In genomic region chr7:138499340-138499739, GRCh38 we compare ENCODE assay signal across 21 cellular contexts.
"Had no signal": no experiment of that assay in that cellular context is flagged by ENCODE, and none has a peak within 500 bp of the region (broad histone marks: within the 10 kb centered on the region; RNA-seq: fewer than 3 reads in every experiment).

No MANE protein-coding gene starts in this region.

- H3K9me3 ChIP-seq: breast epithelium, left lung, thoracic aorta, upper lobe of left lung had no signal

- H3K4me1 ChIP-seq: breast epithelium had no signal

- H3K4me3 Mint-ChIP-seq: activated naive CD8-positive, alpha-beta T cell treated with anti-CD3 and anti-CD28 coated beads for 36 hours; activated T-cell treated with anti-CD3 and anti-CD28 coated beads, Interleukin-2, amount 50 U/mL, for 4 hours; immature natural killer cell; stimulated activated naive B cell treated with anti-CD40 and anti-IgM and Interleukin-4, amounts not matched to agents 10 μg/mL and 1 μg/mL and 100 μg/mL, for 72 hours had no signal

- H3K27me3 ChIP-seq: breast epithelium, left lung, upper lobe of left lung had no signal

- DNase-seq: activated CD4-positive, alpha-beta T cell treated with anti-CD3 and anti-CD28 coated beads for 4 hours; activated CD4-positive, alpha-beta T cell treated with anti-CD3 and anti-CD28 coated beads, Interleukin-2, amount 50 U/mL, for 48 hours; activated CD4-positive, CD25-positive, alpha-beta regulatory T cell; activated CD8-positive, alpha-beta memory T cell treated with anti-CD3 and anti-CD28 coated beads, Interleukin-2, amount 50 U/mL, for 48 hours; activated naive CD4-positive, alpha-beta T cell; activated naive CD8-positive, alpha-beta T cell treated with anti-CD3 and anti-CD28 coated beads for 36 hours; activated T-cell treated with anti-CD3 and anti-CD28 coated beads, Interleukin-2, amount 50 U/mL, for 4 hours; cortex of kidney; immature natural killer cell; left lung; naive thymus-derived CD4-positive, alpha-beta T cell; retina; stimulated activated CD4-positive, alpha-beta T cell treated with anti-CD3 and anti-CD28 coated beads, Interleukin-2, amount 100 ng/mL, for 48 hours; stimulated activated CD8-positive, alpha-beta memory T cell treated with anti-CD3 and anti-CD28 coated beads, Interleukin-4, amount 100 ng/mL, for 48 hours; stimulated activated naive B cell treated with anti-CD40 and anti-IgM and Interleukin-4, amounts not matched to agents 10 μg/mL and 1 μg/mL and 100 μg/mL, for 72 hours; T-helper 1 cell; upper lobe of left lung had no signal

- ATAC-seq: activated T-cell treated with anti-CD3 and anti-CD28 coated beads, Interleukin-2, amount 50 U/mL, for 4 hours; left lung; naive thymus-derived CD4-positive, alpha-beta T cell; stimulated activated naive B cell treated with anti-CD40 and anti-IgM and Interleukin-4, amounts not matched to agents 10 μg/mL and 1 μg/mL and 100 μg/mL, for 72 hours had no signal

- H3K27ac Mint-ChIP-seq: activated naive CD8-positive, alpha-beta T cell treated with anti-CD3 and anti-CD28 coated beads for 36 hours; activated T-helper 2 cell treated with anti-CD3 and anti-CD28 coated beads, Interferon-gamma antibody, Interleukin-2, Interleukin-4, amounts not matched to agents 10 μg/mL and 5 μg/mL and 100 μg/mL, durations not matched to agents 14 hours and 24 hours and 36 hours; immature natural killer cell; stimulated activated naive B cell treated with anti-CD40 and anti-IgM and Interleukin-4, amounts not matched to agents 10 μg/mL and 1 μg/mL and 100 μg/mL, for 72 hours had no signal

- H3K27ac ChIP-seq: breast epithelium, left lung, thoracic aorta, upper lobe of left lung had no signal

- H3K4me3 ChIP-seq: breast epithelium, left lung, lung, thoracic aorta, upper lobe of left lung had no signal

- H3K9me3 Mint-ChIP-seq: activated naive CD8-positive, alpha-beta T cell treated with anti-CD3 and anti-CD28 coated beads for 36 hours; activated T-cell treated with anti-CD3 and anti-CD28 coated beads, Interleukin-2, amount 50 U/mL, for 4 hours; immature natural killer cell; stimulated activated naive B cell treated with anti-CD40 and anti-IgM and Interleukin-4, amounts not matched to agents 10 μg/mL and 1 μg/mL and 100 μg/mL, for 72 hours had no signal

- H3K27me3 Mint-ChIP-seq: activated naive CD8-positive, alpha-beta T cell treated with anti-CD3 and anti-CD28 coated beads for 36 hours; naive thymus-derived CD4-positive, alpha-beta T cell; stimulated activated naive B cell treated with anti-CD40 and anti-IgM and Interleukin-4, amounts not matched to agents 10 μg/mL and 1 μg/mL and 100 μg/mL, for 72 hours had no signal

- H3K36me3 ChIP-seq: breast epithelium, thoracic aorta had no signal
